10 cellular contexts compared by ENCODE assay signal in the genomic region with DNA sequence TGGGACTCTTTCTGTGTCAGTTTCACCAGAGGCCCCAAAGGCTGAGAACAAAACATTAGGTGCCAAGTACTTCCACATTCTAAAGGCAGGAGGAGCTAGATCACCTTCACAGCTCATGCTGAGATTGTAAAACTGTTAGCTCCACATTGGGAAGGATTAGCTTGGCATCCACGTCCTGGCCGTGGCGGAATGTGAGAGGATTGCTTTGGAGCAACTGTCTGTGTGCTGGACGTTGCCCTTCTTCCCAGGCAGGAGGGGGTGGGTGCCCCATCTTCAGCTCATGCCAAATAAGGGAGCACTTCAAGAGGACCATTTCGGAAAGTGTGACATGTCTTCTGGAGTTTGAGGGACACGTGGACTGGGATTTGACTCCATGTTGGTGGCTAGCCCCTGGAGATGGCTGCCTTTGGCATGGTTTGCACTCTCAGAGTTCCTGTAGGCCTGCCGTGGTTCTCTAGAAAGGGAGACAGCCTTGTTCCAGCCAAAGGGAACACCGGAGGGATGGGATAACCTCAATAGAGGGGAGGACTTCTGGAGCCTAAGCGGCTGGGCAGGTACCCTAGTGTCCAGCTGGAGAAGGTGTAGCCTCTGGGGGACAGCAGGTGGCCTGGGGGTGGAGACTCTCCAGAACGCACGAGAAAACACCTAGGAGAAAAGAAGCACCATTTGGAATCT. TPM values are rescaled to one million over a fixed set of nuclear protein-coding genes. Genes with fewer than 3 reads are reported as not detected.
A peak's percentile ranks its signal among the peaks of the same experiment; 100 is the strongest.
DNase-seq lines count a peak whose midpoint lies in the region; ATAC-seq, FAIRE-seq and TF ChIP-seq lines count a peak whose summit lies in the region.
"Had no signal": no experiment of that assay in that cellular context is flagged by ENCODE, and none has a peak within 500 bp of the region (broad histone marks: within the 10 kb centered on the region; RNA-seq: fewer than 3 reads in every experiment).

No MANE protein-coding gene starts in this region.

- H4K20me1 ChIP-seq in astrocyte (ENCODE audit: insufficient read depth, low read length): no peaks in the 10 kb centered on the region

- H3K27me3 ChIP-seq in astrocyte (ENCODE audit: insufficient read depth, low read length): no peaks in the 10 kb centered on the region
- no peaks in the 10 kb centered on the region for H3K27me3 ChIP-seq in right lobe of liver

- no peak overlapping the region for H3K27ac ChIP-seq in astrocyte (ENCODE audit: low read depth, low read length)
- no peak overlapping the region for H3K27ac ChIP-seq in right lobe of liver

- no peak overlapping the region for H3K9ac ChIP-seq in astrocyte (ENCODE audit: low read length)

- ATAC-seq in right lobe of liver: peak in 3 of 4 donors; percentile 20 to 48 (median 42)
- no peak for ATAC-seq in activated T-helper 17 cell treated with anti-CD3 and anti-CD28 coated beads, Interleukin-2, amount 50 U/mL, for 72 hours (replicated peaks)

- H3K9me3 ChIP-seq in astrocyte (ENCODE audit: insufficient read depth, low read depth, low read length): no peaks in the 10 kb centered on the region
- no peaks in the 10 kb centered on the region for H3K9me3 ChIP-seq in right lobe of liver

- TF ChIP-seq CTCF in astrocyte (IDR thresholded peaks at IDR 0.05; ENCODE audit: insufficient read depth, low read depth, low read length): peak; percentile 20
- TF ChIP-seq CTCF in right lobe of liver (IDR thresholded peaks at IDR 0.05): peak in 3 of 4 donors; percentile 15 to 24 (median 17)

- no peak overlapping the region for H2AFZ ChIP-seq in astrocyte (ENCODE audit: low read depth, low read length)

- H3K79me2 ChIP-seq in astrocyte (ENCODE audit: insufficient read depth, low read length): no peaks in the 10 kb centered on the region

- no peak for TF ChIP-seq POLR2A in right lobe of liver (IDR thresholded peaks at IDR 0.05)

- H3K9me3 Mint-ChIP-seq in astrocyte (ENCODE audit: unreplicated experiment): peaks cover 2% of the 10 kb centered on the region
- H3K9me3 Mint-ChIP-seq in T-helper 2 cell treated with Interferon-gamma antibody and Interleukin-4, amounts not matched to agents 5 μg/mL and 100 μg/mL, for 36 hours: no peaks in the 10 kb centered on the region
- no peaks in the 10 kb centered on the region for H3K9me3 Mint-ChIP-seq in activated T-helper 17 cell treated with anti-CD3 and anti-CD28 coated beads, Interleukin-2, amount 50 U/mL, for 72 hours
- H3K9me3 Mint-ChIP-seq: memory B cell had no signal

- H3K27ac Mint-ChIP-seq in astrocyte (ENCODE audit: unreplicated experiment): no peak overlapping the region
- H3K27ac Mint-ChIP-seq in T-helper 2 cell treated with Interferon-gamma antibody and Interleukin-4, amounts not matched to agents 5 μg/mL and 100 μg/mL, for 36 hours: no peak overlapping the region
- H3K27ac Mint-ChIP-seq in activated T-helper 17 cell treated with anti-CD3 and anti-CD28 coated beads, Interleukin-2, amount 50 U/mL, for 72 hours: no peak overlapping the region
- H3K27ac Mint-ChIP-seq: memory B cell had no signal

- DNase-seq in Daoy (ENCODE audit: low read depth) (peak; percentile 9), HT-29 (ENCODE audit: low spot score) (peak; percentile 54), astrocyte (ENCODE audit: low read depth) (no peak), right lobe of liver (no peak), NK-92 (lab: John Stamatoyannopoulos, UW; ENCODE audit: unreplicated experiment) (no peak), DMS153 (lab: John Stamatoyannopoulos, UW) (no peak)
- DNase-seq in T-helper 2 cell treated with Interferon-gamma antibody and Interleukin-4, amounts not matched to agents 5 μg/mL and 100 μg/mL, for 36 hours (ENCODE audit: low spot score): no peak
- DNase-seq: amniotic stem cell had no signal

- no peak overlapping the region for H3K4me2 ChIP-seq in astrocyte (ENCODE audit: low read length)

- FAIRE-seq in astrocyte (lab: Jason Lieb, UNC): no peak

- H3K36me3 ChIP-seq in astrocyte (ENCODE audit: insufficient read depth, low read length): no peaks in the 10 kb centered on the region
- H3K36me3 ChIP-seq in right lobe of liver: no peaks in the 10 kb centered on the region

- H3K27me3 Mint-ChIP-seq in astrocyte (ENCODE audit: low read depth, unreplicated experiment): peaks cover 1% of the 10 kb centered on the region
- peaks cover 4% of the 10 kb centered on the region for H3K27me3 Mint-ChIP-seq in T-helper 2 cell treated with Interferon-gamma antibody and Interleukin-4, amounts not matched to agents 5 μg/mL and 100 μg/mL, for 36 hours (ENCODE audit: low read depth)
- H3K27me3 Mint-ChIP-seq in activated T-helper 17 cell treated with anti-CD3 and anti-CD28 coated beads, Interleukin-2, amount 50 U/mL, for 72 hours: no peaks in the 10 kb centered on the region

- intact Hi-C loops in right lobe of liver (cut with DNase I): no loop called here

- no peaks in the 10 kb centered on the region for H3K36me3 Mint-ChIP-seq in astrocyte (ENCODE audit: low read depth, unreplicated experiment)
- no peaks in the 10 kb centered on the region for H3K36me3 Mint-ChIP-seq in T-helper 2 cell treated with Interferon-gamma antibody and Interleukin-4, amounts not matched to agents 5 μg/mL and 100 μg/mL, for 36 hours (ENCODE audit: low read depth)
- no peaks in the 10 kb centered on the region for H3K36me3 Mint-ChIP-seq in activated T-helper 17 cell treated with anti-CD3 and anti-CD28 coated beads, Interleukin-2, amount 50 U/mL, for 72 hours (ENCODE audit: low read depth)
- H3K36me3 Mint-ChIP-seq: memory B cell had no signal

- no peaks in the 10 kb centered on the region for H3K4me1 Mint-ChIP-seq in astrocyte (ENCODE audit: low read depth, unreplicated experiment)
- no peaks in the 10 kb centered on the region for H3K4me1 Mint-ChIP-seq in T-helper 2 cell treated with Interferon-gamma antibody and Interleukin-4, amounts not matched to agents 5 μg/mL and 100 μg/mL, for 36 hours (ENCODE audit: low read depth)
- no peaks in the 10 kb centered on the region for H3K4me1 Mint-ChIP-seq in activated T-helper 17 cell treated with anti-CD3 and anti-CD28 coated beads, Interleukin-2, amount 50 U/mL, for 72 hours
- H3K4me1 Mint-ChIP-seq: memory B cell had no signal

- no peak overlapping the region for H3K4me3 ChIP-seq in astrocyte (ENCODE audit: insufficient read depth, low read depth, low read length)
- no peak overlapping the region for H3K4me3 ChIP-seq in right lobe of liver

- WGBS in right lobe of liver (ENCODE audit: insufficient coverage, low coverage, low lambda C conversion rate, missing lambda C conversion rate): 62% methylated on average over 6 of the region's 11 CpGs

- no peak overlapping the region for H3K4me3 Mint-ChIP-seq in astrocyte (ENCODE audit: unreplicated experiment)
- no peak overlapping the region for H3K4me3 Mint-ChIP-seq in T-helper 2 cell treated with Interferon-gamma antibody and Interleukin-4, amounts not matched to agents 5 μg/mL and 100 μg/mL, for 36 hours
- H3K4me3 Mint-ChIP-seq in activated T-helper 17 cell treated with anti-CD3 and anti-CD28 coated beads, Interleukin-2, amount 50 U/mL, for 72 hours: no peak overlapping the region
- H3K4me3 Mint-ChIP-seq: memory B cell had no signal

- H3K4me1 ChIP-seq in astrocyte (ENCODE audit: insufficient read depth, low read length) (no peaks in the 10 kb centered on the region), right lobe of liver (no peaks in the 10 kb centered on the region)

RNA-seq across cellular contexts. Expression of a gene that starts 19.9 kb away (rescaled TPM):
- total RNA-seq in Daoy (2014; rRNA removed; shearing (Covaris generic)): 0.65 and 9.2 TPM in 2 replicates
- 16.5 and 19.4 TPM in 2 replicates for total RNA-seq in HT-29 (2014; rRNA removed; shearing (Covaris generic))
- total RNA-seq in astrocyte (3.0 and 8.4 TPM in 2 replicates), right lobe of liver (10 to 100 TPM in 2 of 6 experiments, 1 to 10 TPM in 4; 4.4 to 17.7 (median 6.2) TPM)
- 1 to 10 TPM; 3.0 to 6.7 TPM for total RNA-seq in activated T-helper 17 cell treated with anti-CD3 and anti-CD28 coated beads, Interleukin-2, amount 50 U/mL, for 72 hours

RNA-seq across cellular contexts. Expression of a gene that starts 38.5 kb away (rescaled TPM):
- 60.2 and 62.3 TPM in 2 replicates for total RNA-seq in Daoy (2014; rRNA removed; shearing (Covaris generic))
- total RNA-seq in HT-29 (2014; rRNA removed; shearing (Covaris generic)): 178 and 201 TPM in 2 replicates
- total RNA-seq in astrocyte (87.8 and 91.8 TPM in 2 replicates), right lobe of liver (10 to 100 TPM; 23.2 to 40.0 (median 36.3) TPM)
- 100 to 1,000 TPM; 115 to 130 TPM for total RNA-seq in activated T-helper 17 cell treated with anti-CD3 and anti-CD28 coated beads, Interleukin-2, amount 50 U/mL, for 72 hours

Comparison
In these comparisons a context has a peak if more than half of its experiments do, and no peak if none do; other contexts are left out.
1. DNase-seq: peak in Daoy (single experiment) and HT-29 (single experiment); none in astrocyte (single experiment), right lobe of liver (0 of 3), NK-92 (single experiment), T-helper 2 cell treated with Interferon-gamma antibody and Interleukin-4, amounts not matched to agents 5 μg/mL and 100 μg/mL, for 36 hours (single experiment) and DMS153 (single experiment).